Comparison of ENCODE assay signal across 7 cellular contexts in the genomic region with DNA sequence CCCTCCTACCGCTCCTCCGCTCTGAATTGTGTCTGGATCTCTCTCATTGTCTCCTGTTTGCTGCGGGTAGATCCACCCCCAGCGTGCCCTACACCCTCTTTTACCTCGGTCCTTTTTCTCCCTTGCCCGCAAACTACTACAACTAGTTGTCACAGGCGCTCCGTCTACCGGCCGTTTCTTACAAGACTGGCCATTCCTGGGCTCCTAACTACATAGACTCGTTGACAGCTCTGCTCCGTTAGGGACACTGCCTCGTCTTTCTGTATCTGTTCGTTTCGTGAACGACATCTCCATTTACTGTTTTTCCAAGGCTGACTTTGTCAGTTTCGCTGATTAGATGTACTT. TPM values are rescaled to one million over a fixed set of nuclear protein-coding genes. Genes with fewer than 3 reads are reported as not detected.
DNase-seq lines count a peak whose midpoint lies in the region; ATAC-seq and TF ChIP-seq lines count a peak whose summit lies in the region.

No MANE protein-coding gene starts in this region.

- H3K4ac ChIP-seq in mesenchymal stem cell (ENCODE audit: low read depth in 1 of 2, low read length in 2 of 2): no peak overlapping the region

- no peaks in the 10 kb centered on the region for H3K36me3 Mint-ChIP-seq in IgD-negative memory B cell
- H3K36me3 Mint-ChIP-seq in WTC11: no peaks in the 10 kb centered on the region

- H2BK12ac ChIP-seq in mesenchymal stem cell (ENCODE audit: low read length in 2 of 2): no peak overlapping the region

- H3K9me3 Mint-ChIP-seq in IgD-negative memory B cell: no peaks in the 10 kb centered on the region
- no peaks in the 10 kb centered on the region for H3K9me3 Mint-ChIP-seq in WTC11

- no peak overlapping the region for H3K27ac ChIP-seq in mesenchymal stem cell (ENCODE audit: low read length, poor library complexity, severe bottlenecking)

- no peak overlapping the region for H3K18ac ChIP-seq in mesenchymal stem cell (ENCODE audit: low read depth in 1 of 2, low read length in 2 of 2)

- peak overlapping the region; percentile 100 for H2AFZ ChIP-seq in mesenchymal stem cell (ENCODE audit: low read depth, low read length)

- H3K27me3 Mint-ChIP-seq in IgD-negative memory B cell (peaks cover 5% of the 10 kb centered on the region), WTC11 (ENCODE audit: low read depth) (peaks cover 4% of the 10 kb centered on the region; the same call in 1 of the 2 replicates)

- no peak overlapping the region for H3K14ac ChIP-seq in mesenchymal stem cell (ENCODE audit: low read length in 2 of 2)

- H3K9me3 ChIP-seq in endocrine pancreas (ENCODE audit: control insufficient read depth, low read length) (no peaks in the 10 kb centered on the region), mesenchymal stem cell (ENCODE audit: control insufficient read depth, low read length) (no peaks in the 10 kb centered on the region)

- CTCF ChIA-PET in WTC11 (lab: Charles Lee): interaction anchor here (1.1 to 1.9 kb wide), 4 partner anchors 31 to 294 kb away, joined by 3 to 9 read pairs (median 5); a partner anchor contains a TSS

- H3K36me3 ChIP-seq in endocrine pancreas (ENCODE audit: control insufficient read depth, insufficient read depth, low read length) (no peaks in the 10 kb centered on the region), mesenchymal stem cell (ENCODE audit: control insufficient read depth in 1 of 2, insufficient read depth in 2 of 2, low read depth in 1 of 2, low read length in 2 of 2) (peaks cover 0 to 13% of the 10 kb centered on the region in 2 experiments)

- DNase-seq in WTC11 (ENCODE audit: low spot score) (peak; percentile 13), mesenchymal stem cell (peak; percentile 66), stromal cell of bone marrow (ENCODE audit: low read depth) (peak; percentile 36)

- H3K4me2 ChIP-seq in mesenchymal stem cell (ENCODE audit: low read length, poor library complexity, severe bottlenecking): peak overlapping the region; percentile 86

- peaks cover 17% of the 10 kb centered on the region for H3K79me1 ChIP-seq in mesenchymal stem cell (replicated peaks; ENCODE audit: low read length, poor library complexity, severe bottlenecking)

- H4K8ac ChIP-seq in mesenchymal stem cell (ENCODE audit: low read length): no peak overlapping the region

- no peak overlapping the region for H4K91ac ChIP-seq in mesenchymal stem cell (ENCODE audit: low read length)

- peaks cover 9% of the 10 kb centered on the region for H3K4me1 ChIP-seq in endocrine pancreas (ENCODE audit: control insufficient read depth, insufficient read depth, low read length)
- peaks cover 2% of the 10 kb centered on the region for H3K4me1 ChIP-seq in mesenchymal stem cell (ENCODE audit: control insufficient read depth, insufficient read depth, low read depth, low read length)

- H3K4me1 Mint-ChIP-seq in IgD-negative memory B cell: peaks cover 15 to 33% (median 25%) of the 10 kb centered on the region in 3 donors
- H3K4me1 Mint-ChIP-seq in WTC11: peaks cover 18% of the 10 kb centered on the region

- H3K4me3 ChIP-seq in GM08714 (ENCODE audit: low read length) (peak overlapping the region; percentile 79), endocrine pancreas (ENCODE audit: control insufficient read depth, insufficient read depth, low read length) (peak overlapping the region; percentile 84), mesenchymal stem cell (ENCODE audit: insufficient read depth in 1 of 2, low read depth in 1 of 2, low read length in 2 of 2) (peak overlapping the region; percentile 85 to 99)

- H2BK120ac ChIP-seq in mesenchymal stem cell (ENCODE audit: low read depth, low read length): no peak overlapping the region

- H3K9ac ChIP-seq in endocrine pancreas (ENCODE audit: control insufficient read depth, insufficient read depth, low read length) (peak overlapping the region; percentile 84), mesenchymal stem cell (ENCODE audit: low read length) (peak overlapping the region; percentile 92)

- no peak for TF ChIP-seq CTCF in WTC11 (IDR thresholded peaks at IDR 0.05)

- peak overlapping the region; percentile 95 to 97 (median 96) for H3K4me3 Mint-ChIP-seq in IgD-negative memory B cell
- peak overlapping the region; percentile 97 for H3K4me3 Mint-ChIP-seq in WTC11

- H3K23ac ChIP-seq in mesenchymal stem cell (ENCODE audit: low read length in 2 of 2): no peak overlapping the region

- 3% methylated on average over 17 of the region's 17 CpGs for WGBS in mesenchymal stem cell

- POLR2A ChIA-PET in WTC11 (lab: Charles Lee): interaction anchor here (0.9 to 1.3 kb wide), 3 partner anchors 8 to 581 kb away, joined by 3 to 4 read pairs (median 3); no protein-coding TSS in a partner anchor

- no peak overlapping the region for H2BK5ac ChIP-seq in mesenchymal stem cell (ENCODE audit: low read depth, low read length, poor library complexity, severe bottlenecking)

- ATAC-seq in GM21576 (IDR thresholded peaks at IDR 0.05; ENCODE audit: unreplicated experiment): peak; percentile 54
- ATAC-seq in WTC11: peak; percentile 34

- H2BK15ac ChIP-seq in mesenchymal stem cell (ENCODE audit: low read depth, poor library complexity, severe bottlenecking): no peak overlapping the region

- H3K27me3 ChIP-seq in endocrine pancreas (ENCODE audit: control insufficient read depth, insufficient read depth, low read length) (no peaks in the 10 kb centered on the region), mesenchymal stem cell (ENCODE audit: control insufficient read depth in 1 of 2, insufficient read depth in 1 of 2, low read length in 2 of 2) (peaks cover 11 to 24% of the 10 kb centered on the region in 2 experiments)

- H3K27ac Mint-ChIP-seq in IgD-negative memory B cell (peak overlapping the region; percentile 39 to 88 (median 86)), WTC11 (peak overlapping the region; percentile 76)

- no peak overlapping the region for H2AK5ac ChIP-seq in mesenchymal stem cell (ENCODE audit: low read length, severe bottlenecking)

TF ChIP-seq in WTC11, 78 proteins besides CTCF, POLR2A, EP300 and RAD21 (continues in another document):
- TF ChIP-seq HMGA2 (CRISPR knock-in tag; IDR thresholded peaks at IDR 0.05): no peak
- TF ChIP-seq NR3C1 (CRISPR knock-in tag; conservative IDR thresholded peaks at IDR 0.05; ENCODE audit: low read depth): no peak
- TF ChIP-seq, protein P1, sequence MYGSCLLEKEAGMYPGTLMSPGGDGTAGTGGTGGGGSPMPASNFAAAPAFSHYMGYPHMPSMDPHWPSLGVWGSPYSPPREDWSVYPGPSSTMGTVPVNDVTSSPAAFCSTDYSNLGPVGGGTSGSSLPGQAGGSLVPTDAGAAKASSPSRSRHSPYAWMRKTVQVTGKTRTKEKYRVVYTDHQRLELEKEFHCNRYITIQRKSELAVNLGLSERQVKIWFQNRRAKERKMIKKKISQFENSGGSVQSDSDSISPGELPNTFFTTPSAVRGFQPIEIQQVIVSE (CRISPR knock-in tag; IDR thresholded peaks at IDR 0.05; ENCODE audit: borderline replicate concordance): no peak
- TF ChIP-seq ZBTB21 (CRISPR knock-in tag; IDR thresholded peaks at IDR 0.05; ENCODE audit: borderline replicate concordance): no peak
- TF ChIP-seq, protein P2, sequence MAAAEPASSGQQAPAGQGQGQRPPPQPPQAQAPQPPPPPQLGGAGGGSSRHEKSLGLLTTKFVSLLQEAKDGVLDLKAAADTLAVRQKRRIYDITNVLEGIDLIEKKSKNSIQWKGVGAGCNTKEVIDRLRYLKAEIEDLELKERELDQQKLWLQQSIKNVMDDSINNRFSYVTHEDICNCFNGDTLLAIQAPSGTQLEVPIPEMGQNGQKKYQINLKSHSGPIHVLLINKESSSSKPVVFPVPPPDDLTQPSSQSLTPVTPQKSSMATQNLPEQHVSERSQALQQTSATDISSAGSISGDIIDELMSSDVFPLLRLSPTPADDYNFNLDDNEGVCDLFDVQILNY (CRISPR knock-in tag; IDR thresholded peaks at IDR 0.05): no peak
- no peak for TF ChIP-seq MXD4 (CRISPR knock-in tag; IDR thresholded peaks at IDR 0.05; ENCODE audit: borderline replicate concordance)
- TF ChIP-seq TEAD1 (CRISPR knock-in tag; IDR thresholded peaks at IDR 0.05): no peak
- no peak for TF ChIP-seq ZNF671 (CRISPR knock-in tag; IDR thresholded peaks at IDR 0.05)
- TF ChIP-seq TP53 (CRISPR knock-in tag; IDR thresholded peaks at IDR 0.05): no peak

RNA-seq across cellular contexts. Expression of a gene that starts 0.8 kb away (rescaled TPM):
- 16.2 TPM for polyA plus RNA-seq in IgD-negative memory B cell
- 8.0 to 8.9 TPM (median 8.1 TPM) in 3 replicates for total RNA-seq in WTC11 (2021)
- polyA plus RNA-seq in mesenchymal stem cell (2013, experiment 1 of 2): 7.7 TPM
- 7.7 TPM for polyA plus RNA-seq in mesenchymal stem cell (2013, experiment 2 of 2)

RNA-seq across cellular contexts. Expression of a gene that starts 31.1 kb away (rescaled TPM):
- polyA plus RNA-seq in IgD-negative memory B cell: 340 TPM
- total RNA-seq in WTC11 (2021): 262 to 288 TPM (median 270 TPM) in 3 replicates
- 375 TPM for polyA plus RNA-seq in mesenchymal stem cell (2013, experiment 1 of 2)
- 397 TPM for polyA plus RNA-seq in mesenchymal stem cell (2013, experiment 2 of 2)

RNA-seq across cellular contexts. Expression of a gene that starts 31.3 kb away (rescaled TPM):
- 5.6 TPM for polyA plus RNA-seq in IgD-negative memory B cell
- 13.1 to 17.9 TPM (median 13.5 TPM) in 3 replicates for total RNA-seq in WTC11 (2021)
- polyA plus RNA-seq in mesenchymal stem cell (2013, experiment 1 of 2): 14.8 TPM
- polyA plus RNA-seq in mesenchymal stem cell (2013, experiment 2 of 2): 15.7 TPM

Comparison
In these comparisons a context has a peak if more than half of its experiments do, and no peak if none do; other contexts are left out.
1. DNase-seq: peak in every context shown above with its lines; median percentile 66 in mesenchymal stem cell; 36 in stromal cell of bone marrow; 13 in WTC11.